9 cellular contexts compared by ENCODE assay signal in genomic region chr5:177477701-177478477, GRCh38. TPM values are rescaled to one million over a fixed set of nuclear protein-coding genes. Genes with fewer than 3 reads are reported as not detected.
DNase-seq lines count a peak whose midpoint lies in the region; ATAC-seq and TF ChIP-seq lines count a peak whose summit lies in the region.
"Had no signal": no experiment of that assay in that cellular context is flagged by ENCODE, and none has a peak within 500 bp of the region (broad histone marks: within the 10 kb centered on the region; RNA-seq: fewer than 3 reads in every experiment).

No MANE protein-coding gene starts in this region.

- WGBS in IMR-90 (ENCODE audit: extremely low coverage in 2 of 2, insufficient read length in 1 of 2), 2 experiments = 91% methylated on average over 8 of the region's 13 CpGs; no CpG with 5 or more reads in 1 of the 2 experiments
- 94% methylated on average over 13 of the region's 13 CpGs for WGBS in sigmoid colon, 2 donors

- H2BK5ac ChIP-seq in IMR-90 (ENCODE audit: low read depth, low read length, poor library complexity, severe bottlenecking) = no peak overlapping the region

- DNase-seq in IMR-90 (no peak), brain microvascular endothelial cell (peak; percentile 25), sigmoid colon (no peak), GM13976 (ENCODE audit: low spot score) (no peak), RPMI8226 (no peak)
- DNase-seq: dorsolateral prefrontal cortex, nucleus accumbens, SIG-M5 had no signal

- peaks cover 13% of the 10 kb centered on the region; the same call in 1 of the 2 replicates for H3K9me1 ChIP-seq in IMR-90 (ENCODE audit: insufficient read depth, low read length)

- H2BK20ac ChIP-seq in IMR-90 (ENCODE audit: low read depth, low read length) = no peak overlapping the region

- H3K27ac ChIP-seq in IMR-90 (ENCODE audit: insufficient read depth, low read length) (no peak overlapping the region), brain microvascular endothelial cell (no peak overlapping the region), sigmoid colon (peak overlapping the region; percentile 95 to 99 (median 96))

- no peak overlapping the region for H3K14ac ChIP-seq in IMR-90 (replicated peaks; ENCODE audit: low read depth, low read length)

- CTCF ChIA-PET in IMR-90 (lab: Yijun Ruan, JAX) = interaction anchor here (1.1 kb wide), 1 partner anchor 73 kb away, joined by 3 read pairs; no protein-coding TSS in a partner anchor

- no peak overlapping the region for H3K4me2 ChIP-seq in IMR-90 (ENCODE audit: low read depth, low read length)

- no peak overlapping the region for H2AFZ ChIP-seq in IMR-90 (replicated peaks; ENCODE audit: low read length, poor library complexity)

- no peak overlapping the region for H3K4ac ChIP-seq in IMR-90 (ENCODE audit: low read depth, low read length)

- peak overlapping the region; percentile 7 for H2AK9ac ChIP-seq in IMR-90 (replicated peaks; ENCODE audit: low read depth, low read length, poor library complexity)

- H2AK5ac ChIP-seq in IMR-90 (ENCODE audit: low read depth, low read length) = no peak overlapping the region; the same call in 1 of the 2 replicates

- H4K5ac ChIP-seq in IMR-90 (ENCODE audit: low read depth, low read length) = no peak overlapping the region

- H3K27me3 ChIP-seq in IMR-90 (ENCODE audit: control insufficient read depth, insufficient read depth, low read length) = no peaks in the 10 kb centered on the region
- H3K27me3 ChIP-seq in brain microvascular endothelial cell (replicated peaks) = no peaks in the 10 kb centered on the region
- H3K27me3 ChIP-seq in sigmoid colon = no peaks in the 10 kb centered on the region
- H3K27me3 ChIP-seq: dorsolateral prefrontal cortex had no signal

- TF ChIP-seq EP300 in sigmoid colon (IDR thresholded peaks at IDR 0.05) = no peak

- H3K4me1 ChIP-seq in IMR-90 (ENCODE audit: control insufficient read depth, insufficient read depth, low read length) (peaks cover 23% of the 10 kb centered on the region), sigmoid colon (peaks cover 0 to 93% (median 89%) of the 10 kb centered on the region in 4 donors)

- H4K91ac ChIP-seq in IMR-90 (ENCODE audit: insufficient read depth, low read depth, low read length) = no peak overlapping the region

- dilution Hi-C loops in IMR-90 (cut with HindIII; ENCODE audit: low sequenced_read_pairs, unreplicated experiment) = no loop called here

- H3K9ac ChIP-seq in IMR-90 (ENCODE audit: low read depth, low read length) = no peak overlapping the region

- no peak overlapping the region for H4K8ac ChIP-seq in IMR-90 (ENCODE audit: low read depth in 2 of 2, low read length in 2 of 2)

- no peaks in the 10 kb centered on the region for H3K9me3 ChIP-seq in IMR-90 (ENCODE audit: control insufficient read depth, insufficient read depth, low read length)
- H3K9me3 ChIP-seq in sigmoid colon = no peaks in the 10 kb centered on the region

- BruUV-seq in IMR-90 (replicated peaks; lab: Mats Ljungman, UMichigan) = no TSS peak

- H2BK15ac ChIP-seq in IMR-90 (ENCODE audit: low read depth, low read length) = no peak overlapping the region

- H3K79me1 ChIP-seq in IMR-90 (ENCODE audit: low read depth in 1 of 2, low read length in 2 of 2) = peaks cover 0 to 18% of the 10 kb centered on the region in 2 experiments; a peak in 2 of 4 replicates

- POLR2A ChIA-PET in IMR-90 (lab: Charles Lee; ENCODE audit: unreplicated experiment) = interaction anchor here (1.0 kb wide), 2 partner anchors 17 to 20 kb away, joined by 3 read pairs; partner anchors contain the start of gene PDLIM7

- peak; percentile 46; the same call in 1 of the 2 replicates for TF ChIP-seq POLR2A in IMR-90 (IDR thresholded peaks at IDR 0.05; ENCODE audit: low read depth, low read length)
- TF ChIP-seq POLR2A in sigmoid colon (IDR thresholded peaks at IDR 0.05) = no peak

- in situ Hi-C loops in IMR-90 (cut with MboI; ENCODE audit: low sequenced_read_pairs) = no loop called here
- in situ Hi-C loops in brain microvascular endothelial cell (cut with HindIII; ENCODE audit: low pct_ligation_motif_present, low sequenced_read_pairs) = no loop called here
- in situ Hi-C loops in GM13976 (cut with MboI; ENCODE audit: low sequenced_read_pairs, unreplicated experiment) = no loop called here

- H3K36me3 ChIP-seq in IMR-90 (ENCODE audit: control insufficient read depth, insufficient read depth, low read length) (peaks cover 26% of the 10 kb centered on the region), brain microvascular endothelial cell (replicated peaks) (peaks cover 25% of the 10 kb centered on the region), sigmoid colon (peaks cover 0 to 14% (median 5%) of the 10 kb centered on the region in 4 donors)

- ATAC-seq in IMR-90 (ENCODE audit: low read depth) = no peak
- ATAC-seq: HCT116 had no signal

- H3K4me3 ChIP-seq in IMR-90 (ENCODE audit: insufficient read depth, low read depth, low read length) = no peak overlapping the region
- no peak overlapping the region for H3K4me3 ChIP-seq in brain microvascular endothelial cell (ENCODE audit: low read depth, low read length)
- H3K4me3 ChIP-seq in sigmoid colon = no peak overlapping the region
- H3K4me3 ChIP-seq: dorsolateral prefrontal cortex had no signal

- H3K18ac ChIP-seq in IMR-90 (ENCODE audit: low read depth, low read length) = no peak overlapping the region

- no peak overlapping the region for H3K23ac ChIP-seq in IMR-90 (ENCODE audit: low read depth, low read length)

- no peak overlapping the region for H2BK120ac ChIP-seq in IMR-90 (ENCODE audit: low read depth, low read length)

- TF ChIP-seq CTCF in IMR-90 (conservative IDR thresholded peaks at IDR 0.05; ENCODE audit: low read depth, low read length) (no peak), brain microvascular endothelial cell (IDR thresholded peaks at IDR 0.05; ENCODE audit: low read depth, low read length, missing control alignments) (no peak), sigmoid colon (IDR thresholded peaks at IDR 0.05) (no peak), GM13976 (IDR thresholded peaks at IDR 0.05; ENCODE audit: borderline replicate concordance, control extremely low read depth, extremely low read depth, insufficient read depth, missing control alignments) (no peak)

- H3K56ac ChIP-seq in IMR-90 (ENCODE audit: extremely low read depth, insufficient read depth, low read length) = no peak overlapping the region

- intact Hi-C loops in IMR-90 (cut with micrococcal nuclease) = no loop called here
- intact Hi-C loops in sigmoid colon (cut with DNase I) = no loop called here

- peaks cover 48% of the 10 kb centered on the region for H4K20me1 ChIP-seq in IMR-90 (ENCODE audit: insufficient read depth, low read length)

- no peak for TF ChIP-seq RAD21 in IMR-90 (IDR thresholded peaks at IDR 0.05; ENCODE audit: low read length)

TF ChIP-seq in IMR-90, 13 proteins besides CTCF, POLR2A, EP300 and RAD21 (continues in another document):
- TF ChIP-seq RCOR1 (IDR thresholded peaks at IDR 0.05; ENCODE audit: insufficient replicate concordance, low read length) = no peak
- TF ChIP-seq CHD1 (IDR thresholded peaks at IDR 0.05; ENCODE audit: low read depth, low read length) = no peak
- no peak for TF ChIP-seq ELK1 (IDR thresholded peaks at IDR 0.05; ENCODE audit: borderline replicate concordance, low read depth, low read length)
- no peak for TF ChIP-seq CEBPB (IDR thresholded peaks at IDR 0.05; ENCODE audit: low read depth, low read length)

RNA-seq across cellular contexts. Expression of gene DBN1, which starts 4.5 kb away (rescaled TPM):
- total RNA-seq in IMR-90 (2012; rRNA removed) (122 and 212 TPM in 2 replicates), sigmoid colon (10 to 100 TPM; 54.8 to 100.0 (median 82.3) TPM)
- polyA plus RNA-seq in IMR-90 (2012; rRNA removed) (187 and 235 TPM in 2 replicates), sigmoid colon (10 to 100 TPM in 2 of 3 donors, 1 to 10 TPM in 1; 6.0 to 22.2 (median 16.9) TPM)
- 150 and 193 TPM in 2 replicates for polyA plus RNA-seq in IMR-90 (2012; cell fraction: cytosol; rRNA removed)
- polyA plus RNA-seq in IMR-90 (2012; cell fraction: nucleus; rRNA removed; ENCODE audit: low replicate concordance) = 786 and 1,481 TPM in 2 replicates

RNA-seq across cellular contexts. Expression of gene PDLIM7, which starts 19.5 kb away (rescaled TPM):
- total RNA-seq in IMR-90 (2012; rRNA removed) (70.4 and 72.5 TPM in 2 replicates), sigmoid colon (100 to 1,000 TPM; 274 to 923 (median 482) TPM)
- polyA plus RNA-seq in IMR-90 (2012; rRNA removed) (534 and 574 TPM in 2 replicates), sigmoid colon (10 to 100 TPM in 2 of 3 donors, 1 to 10 TPM in 1; 7.2 to 58.5 (median 14.4) TPM)
- 252 and 588 TPM in 2 replicates for polyA plus RNA-seq in IMR-90 (2012; cell fraction: cytosol; rRNA removed)
- polyA plus RNA-seq in IMR-90 (2012; cell fraction: nucleus; rRNA removed; ENCODE audit: low replicate concordance) = 1,535 and 3,107 TPM in 2 replicates

RNA-seq across cellular contexts. Expression of gene PRR7, which starts 31.3 kb away (rescaled TPM):
- total RNA-seq in IMR-90 (2012; rRNA removed) = 1.1 TPM in 2 replicates
- polyA plus RNA-seq in IMR-90 (2012; rRNA removed) = 10.1 and 13.6 TPM in 2 replicates
- 11.9 and 36.3 TPM in 2 replicates for polyA plus RNA-seq in IMR-90 (2012; cell fraction: cytosol; rRNA removed)
- 12.9 and 42.6 TPM in 2 replicates for polyA plus RNA-seq in IMR-90 (2012; cell fraction: nucleus; rRNA removed; ENCODE audit: low replicate concordance)
- 1 to 10 TPM in 3 of 4 donors, under 1 TPM in 1; 0.82 to 2.5 (median 1.7) TPM for total RNA-seq in sigmoid colon
- 1 to 10 TPM in 1 of 3 donors, not detected in 2; 3.7 TPM for polyA plus RNA-seq in sigmoid colon

RNA-seq across cellular contexts. Expression of gene DOK3, which starts 31.7 kb away (rescaled TPM):
- total RNA-seq in IMR-90 (2012; rRNA removed) (0.54 and 0.56 TPM in 2 replicates), sigmoid colon (1 to 10 TPM; 4.6 to 8.0 (median 6.5) TPM)
- polyA plus RNA-seq in IMR-90 (2012; rRNA removed) (3.6 and 3.9 TPM in 2 replicates), sigmoid colon (10 to 100 TPM in 1 of 3 donors, 1 to 10 TPM in 2; 3.0 to 20.2 (median 7.2) TPM)
- 0.49 and 1.3 TPM in 2 replicates for polyA plus RNA-seq in IMR-90 (2012; cell fraction: cytosol; rRNA removed)
- 20.3 and 32.4 TPM in 2 replicates for polyA plus RNA-seq in IMR-90 (2012; cell fraction: nucleus; rRNA removed; ENCODE audit: low replicate concordance)

RNA-seq across cellular contexts. Expression of gene DDX41, which starts 38.9 kb away (rescaled TPM):
- 130 and 141 TPM in 2 replicates for total RNA-seq in IMR-90 (2012; rRNA removed)
- 160 and 170 TPM in 2 replicates for polyA plus RNA-seq in IMR-90 (2012; rRNA removed)
- 124 and 130 TPM in 2 replicates for polyA plus RNA-seq in IMR-90 (2012; cell fraction: cytosol; rRNA removed)
- polyA plus RNA-seq in IMR-90 (2012; cell fraction: nucleus; rRNA removed; ENCODE audit: low replicate concordance) = 358 and 582 TPM in 2 replicates
- 10 to 100 TPM; 47.8 to 55.1 (median 51.6) TPM for total RNA-seq in sigmoid colon
- polyA plus RNA-seq in sigmoid colon = 10 to 100 TPM; 69.7 to 78.4 (median 72.6) TPM

Comparison
In these comparisons a context has a peak if more than half of its experiments do, and no peak if none do; other contexts are left out.
1. H3K27ac ChIP-seq: peak in sigmoid colon (4 of 4); none in IMR-90 (single experiment) and brain microvascular endothelial cell (single experiment).